Comparison of ENCODE assay signal across 11 cellular contexts in genomic region chr2:231200805-231201474, GRCh38. TPM values are rescaled to one million over a fixed set of nuclear protein-coding genes. Genes with fewer than 3 reads are reported as not detected.
DNase-seq lines count a peak whose midpoint lies in the region; ATAC-seq and TF ChIP-seq lines count a peak whose summit lies in the region.
"Had no signal": no experiment of that assay in that cellular context is flagged by ENCODE, and none has a peak within 500 bp of the region (broad histone marks: within the 10 kb centered on the region; RNA-seq: fewer than 3 reads in every experiment).

No MANE protein-coding gene starts in this region.

- no peaks in the 10 kb centered on the region for H3K36me3 ChIP-seq in psoas muscle (ENCODE audit: insufficient read depth in 1 of 2, low read depth in 1 of 2)
- H3K36me3 ChIP-seq: right atrium auricular region had no signal

- intact Hi-C loops in psoas muscle (cut with DNase I) = no loop called here

- TF ChIP-seq CTCF in HFFc6 (IDR thresholded peaks at IDR 0.05) = no peak
- TF ChIP-seq CTCF in fibroblast of pulmonary artery (IDR thresholded peaks at IDR 0.05; ENCODE audit: low read length, missing control alignments) = no peak
- TF ChIP-seq CTCF in psoas muscle (IDR thresholded peaks at IDR 0.05) = no peak

- peaks cover 6% of the 10 kb centered on the region for H3K4me1 ChIP-seq in psoas muscle

- DNase-seq in HFFc6 (peak; percentile 85), T1000 (lab: John Stamatoyannopoulos, UW) (peak; percentile 17), fibroblast of pulmonary artery (ENCODE audit: low read depth) (peak; percentile 39), psoas muscle (no peak), NCI-H146 treated with DMSO at 0.1 percent for 48 hours (lab: John Stamatoyannopoulos, UW; ENCODE audit: unreplicated experiment) (no peak)
- no peak for DNase-seq in stimulated activated effector memory CD8-positive, alpha-beta T cell treated with anti-CD3 and anti-CD28 coated beads, Interleukin-12 subunit alpha, Interleukin-12 subunit beta, amount 100 ng/mL, for 72 hours (ENCODE audit: low spot score in 2 of 2)
- no peak for DNase-seq in stimulated activated naive B cell treated with anti-CD40 and anti-IgM and Interleukin-4, amounts not matched to agents 10 μg/mL and 1 μg/mL and 100 μg/mL, for 72 hours
- DNase-seq in activated CD4-positive, alpha-beta T cell treated with anti-CD3 and anti-CD28 coated beads for 48 hours = no peak
- DNase-seq: DMS79, NCI-H2029 had no signal

- H3K36me3 Mint-ChIP-seq in HFFc6 (ENCODE audit: low read depth) = peaks cover 26% of the 10 kb centered on the region
- H3K36me3 Mint-ChIP-seq in stimulated activated effector memory CD8-positive, alpha-beta T cell treated with anti-CD3 and anti-CD28 coated beads, Interleukin-12 subunit alpha, Interleukin-12 subunit beta, amount 100 ng/mL, for 72 hours = no peaks in the 10 kb centered on the region
- peaks cover 14 to 21% of the 10 kb centered on the region in 2 donors for H3K36me3 Mint-ChIP-seq in stimulated activated naive B cell treated with anti-CD40 and anti-IgM and Interleukin-4, amounts not matched to agents 10 μg/mL and 1 μg/mL and 100 μg/mL, for 72 hours

- no peaks in the 10 kb centered on the region for H3K9me3 Mint-ChIP-seq in HFFc6
- H3K9me3 Mint-ChIP-seq in stimulated activated effector memory CD8-positive, alpha-beta T cell treated with anti-CD3 and anti-CD28 coated beads, Interleukin-12 subunit alpha, Interleukin-12 subunit beta, amount 100 ng/mL, for 72 hours = no peaks in the 10 kb centered on the region
- H3K9me3 Mint-ChIP-seq in stimulated activated naive B cell treated with anti-CD40 and anti-IgM and Interleukin-4, amounts not matched to agents 10 μg/mL and 1 μg/mL and 100 μg/mL, for 72 hours = no peaks in the 10 kb centered on the region

- H3K27ac Mint-ChIP-seq in HFFc6 = peak overlapping the region; percentile 62
- peak overlapping the region; percentile 6 for H3K27ac Mint-ChIP-seq in stimulated activated effector memory CD8-positive, alpha-beta T cell treated with anti-CD3 and anti-CD28 coated beads, Interleukin-12 subunit alpha, Interleukin-12 subunit beta, amount 100 ng/mL, for 72 hours
- H3K27ac Mint-ChIP-seq in stimulated activated naive B cell treated with anti-CD40 and anti-IgM and Interleukin-4, amounts not matched to agents 10 μg/mL and 1 μg/mL and 100 μg/mL, for 72 hours = no peak overlapping the region

- H3K4me3 ChIP-seq in fibroblast of pulmonary artery (replicated peaks; ENCODE audit: low read depth, low read length) (peak overlapping the region; percentile 2), psoas muscle (no peak overlapping the region)
- H3K4me3 ChIP-seq: right atrium auricular region had no signal

- H3K4me3 Mint-ChIP-seq in HFFc6 = peak overlapping the region; percentile 94
- H3K4me3 Mint-ChIP-seq in stimulated activated effector memory CD8-positive, alpha-beta T cell treated with anti-CD3 and anti-CD28 coated beads, Interleukin-12 subunit alpha, Interleukin-12 subunit beta, amount 100 ng/mL, for 72 hours = no peak overlapping the region
- H3K4me3 Mint-ChIP-seq in stimulated activated naive B cell treated with anti-CD40 and anti-IgM and Interleukin-4, amounts not matched to agents 10 μg/mL and 1 μg/mL and 100 μg/mL, for 72 hours = peak overlapping the region in 1 of 2 donors; percentile 18

- ATAC-seq in stimulated activated effector memory CD8-positive, alpha-beta T cell treated with anti-CD3 and anti-CD28 coated beads, Interleukin-12 subunit alpha, Interleukin-12 subunit beta, amount 100 ng/mL, for 72 hours = no peak
- no peak for ATAC-seq in psoas muscle
- no peak for ATAC-seq in stimulated activated naive B cell treated with anti-CD40 and anti-IgM and Interleukin-4, amounts not matched to agents 10 μg/mL and 1 μg/mL and 100 μg/mL, for 72 hours (replicated peaks)

- peaks cover 44% of the 10 kb centered on the region for H3K4me1 Mint-ChIP-seq in HFFc6 (ENCODE audit: low read depth)
- peaks cover 24% of the 10 kb centered on the region for H3K4me1 Mint-ChIP-seq in stimulated activated effector memory CD8-positive, alpha-beta T cell treated with anti-CD3 and anti-CD28 coated beads, Interleukin-12 subunit alpha, Interleukin-12 subunit beta, amount 100 ng/mL, for 72 hours
- H3K4me1 Mint-ChIP-seq in stimulated activated naive B cell treated with anti-CD40 and anti-IgM and Interleukin-4, amounts not matched to agents 10 μg/mL and 1 μg/mL and 100 μg/mL, for 72 hours = peaks cover 16 to 29% of the 10 kb centered on the region in 2 donors

- 84 to 89% (median 86%) methylated on average over 3 of the region's 3 CpGs for WGBS in psoas muscle, 3 donors

- no peaks in the 10 kb centered on the region; the same call in 1 of the 2 replicates for H3K27me3 Mint-ChIP-seq in HFFc6 (ENCODE audit: insufficient read depth)
- H3K27me3 Mint-ChIP-seq in stimulated activated naive B cell treated with anti-CD40 and anti-IgM and Interleukin-4, amounts not matched to agents 10 μg/mL and 1 μg/mL and 100 μg/mL, for 72 hours = no peaks in the 10 kb centered on the region

- H3K27me3 ChIP-seq in psoas muscle (ENCODE audit: insufficient read depth in 3 of 3, low read length in 2 of 3) = no peaks in the 10 kb centered on the region
- H3K27me3 ChIP-seq: right atrium auricular region had no signal

- no peaks in the 10 kb centered on the region for H3K9me3 ChIP-seq in psoas muscle
- H3K9me3 ChIP-seq: right atrium auricular region had no signal

- no peak overlapping the region for H3K27ac ChIP-seq in psoas muscle
- H3K27ac ChIP-seq: right atrium auricular region had no signal

RNA-seq across cellular contexts. Expression of gene ARMC9, which starts 2.5 kb away (rescaled TPM):
- 10 to 100 TPM; 49.3 to 93.2 (median 55.7) TPM for total RNA-seq in HFFc6 (2021; fragmentation: NEBNext Ultra II Directional; extraction: Animal tissue kit (Norgen Biotek cat#: 25700))
- 10 to 100 TPM in 1 of 4 donors, 1 to 10 TPM in 3; 1.4 to 18.4 (median 2.6) TPM for total RNA-seq in psoas muscle
- polyA plus RNA-seq in psoas muscle = 1 to 10 TPM; 2.1 to 2.3 (median 2.2) TPM

Comparison
In these comparisons a context has a peak if more than half of its experiments do, and no peak if none do; other contexts are left out.
1. DNase-seq: peak in HFFc6 (single experiment), T1000 (single experiment) and fibroblast of pulmonary artery (single experiment); none in stimulated activated effector memory CD8-positive, alpha-beta T cell treated with anti-CD3 and anti-CD28 coated beads, Interleukin-12 subunit alpha, Interleukin-12 subunit beta, amount 100 ng/mL, for 72 hours (0 of 2), psoas muscle (0 of 2), stimulated activated naive B cell treated with anti-CD40 and anti-IgM and Interleukin-4, amounts not matched to agents 10 μg/mL and 1 μg/mL and 100 μg/mL, for 72 hours (single experiment), NCI-H146 treated with DMSO at 0.1 percent for 48 hours (single experiment) and activated CD4-positive, alpha-beta T cell treated with anti-CD3 and anti-CD28 coated beads for 48 hours (single experiment).